22 cellular contexts compared by ENCODE assay signal in genomic region chr18:11750171-11750570, GRCh38.
DNase-seq lines count a peak whose midpoint lies in the region; ATAC-seq, FAIRE-seq and TF ChIP-seq lines count a peak whose summit lies in the region.
"Had no signal": no experiment of that assay in that cellular context is flagged by ENCODE, and none has a peak within 500 bp of the region (broad histone marks: within the 10 kb centered on the region; RNA-seq: fewer than 3 reads in every experiment).

No MANE protein-coding gene starts in this region.

- no peak for ATAC-seq in HG02588 (IDR thresholded peaks at IDR 0.05; ENCODE audit: unreplicated experiment)

- H3K9me3 Mint-ChIP-seq in activated naive CD4-positive, alpha-beta T cell treated with anti-CD3 and anti-CD28 coated beads, Interleukin-2, amount 50 U/mL, for 24 hours = no peaks in the 10 kb centered on the region
- no peaks in the 10 kb centered on the region for H3K9me3 Mint-ChIP-seq in activated naive CD4-positive, alpha-beta T cell treated with anti-CD3 and anti-CD28 coated beads, Interleukin-2, amount 10 ng/mL, durations not matched to agents 7 days and 5 days
- H3K9me3 Mint-ChIP-seq in endodermal cell = peaks cover 1% of the 10 kb centered on the region
- H3K9me3 Mint-ChIP-seq in nephron progenitor cell = peaks cover 19% of the 10 kb centered on the region

- H3K4me3 ChIP-seq in endodermal cell (ENCODE audit: low read length) = no peak overlapping the region

- H3K4me1 ChIP-seq in endodermal cell (ENCODE audit: control insufficient read depth, insufficient read depth, low read length) = no peaks in the 10 kb centered on the region

- H3K27ac Mint-ChIP-seq in activated naive CD4-positive, alpha-beta T cell treated with anti-CD3 and anti-CD28 coated beads, Interleukin-2, amount 50 U/mL, for 24 hours = no peak overlapping the region
- H3K27ac Mint-ChIP-seq in activated naive CD4-positive, alpha-beta T cell treated with anti-CD3 and anti-CD28 coated beads, Interleukin-2, amount 10 ng/mL, durations not matched to agents 7 days and 5 days = no peak overlapping the region
- no peak overlapping the region for H3K27ac Mint-ChIP-seq in endodermal cell
- H3K27ac Mint-ChIP-seq in nephron progenitor cell = no peak overlapping the region
- H3K27ac Mint-ChIP-seq: IgD-negative memory B cell had no signal

- H3K36me3 Mint-ChIP-seq in activated naive CD4-positive, alpha-beta T cell treated with anti-CD3 and anti-CD28 coated beads, Interleukin-2, amount 50 U/mL, for 24 hours = no peaks in the 10 kb centered on the region
- peaks cover 2% of the 10 kb centered on the region for H3K36me3 Mint-ChIP-seq in activated naive CD4-positive, alpha-beta T cell treated with anti-CD3 and anti-CD28 coated beads, Interleukin-2, amount 10 ng/mL, durations not matched to agents 7 days and 5 days
- H3K36me3 Mint-ChIP-seq in endodermal cell (ENCODE audit: low read depth) (peaks cover 15% of the 10 kb centered on the region), nephron progenitor cell (ENCODE audit: low read depth) (peaks cover 32% of the 10 kb centered on the region)
- H3K36me3 Mint-ChIP-seq: IgD-negative memory B cell had no signal

- H3K27me3 Mint-ChIP-seq in activated naive CD4-positive, alpha-beta T cell treated with anti-CD3 and anti-CD28 coated beads, Interleukin-2, amount 50 U/mL, for 24 hours = peaks cover 49% of the 10 kb centered on the region
- H3K27me3 Mint-ChIP-seq in activated naive CD4-positive, alpha-beta T cell treated with anti-CD3 and anti-CD28 coated beads, Interleukin-2, amount 10 ng/mL, durations not matched to agents 7 days and 5 days = peaks cover 62% of the 10 kb centered on the region
- H3K27me3 Mint-ChIP-seq in endodermal cell (ENCODE audit: insufficient read depth) = peaks cover 18% of the 10 kb centered on the region
- H3K27me3 Mint-ChIP-seq in nephron progenitor cell (ENCODE audit: low read depth, poor library complexity) = peaks cover 60% of the 10 kb centered on the region

- CTCF ChIA-PET in activated naive CD4-positive, alpha-beta T cell treated with anti-CD3 and anti-CD28 coated beads, Interleukin-2, amount 10 ng/mL, durations not matched to agents 7 days and 5 days (lab: Charles Lee) = no interaction called here

- TF ChIP-seq CTCF in endodermal cell (conservative IDR thresholded peaks at IDR 0.05) = no peak
- no peak for TF ChIP-seq CTCF in nephron progenitor cell (IDR thresholded peaks at IDR 0.05)

- H3K9ac ChIP-seq in endodermal cell (ENCODE audit: extremely low read depth, low read length, poor library complexity, severe bottlenecking) = no peak overlapping the region

- H3K9me3 ChIP-seq in endodermal cell (ENCODE audit: control insufficient read depth, low read length) = no peaks in the 10 kb centered on the region

- peaks cover 12% of the 10 kb centered on the region for H3K36me3 ChIP-seq in endodermal cell (ENCODE audit: control insufficient read depth, insufficient read depth, low read length)

- H3K4me1 Mint-ChIP-seq in activated naive CD4-positive, alpha-beta T cell treated with anti-CD3 and anti-CD28 coated beads, Interleukin-2, amount 50 U/mL, for 24 hours = peaks cover 14% of the 10 kb centered on the region
- H3K4me1 Mint-ChIP-seq in activated naive CD4-positive, alpha-beta T cell treated with anti-CD3 and anti-CD28 coated beads, Interleukin-2, amount 10 ng/mL, durations not matched to agents 7 days and 5 days = peaks cover 6% of the 10 kb centered on the region
- H3K4me1 Mint-ChIP-seq in endodermal cell (peaks cover 12% of the 10 kb centered on the region), nephron progenitor cell (peaks cover 29% of the 10 kb centered on the region)

- no peak overlapping the region for H3K27ac ChIP-seq in endodermal cell (ENCODE audit: low read depth, low read length)

- H3K27me3 ChIP-seq in endodermal cell (ENCODE audit: control insufficient read depth, insufficient read depth, low read length, poor library complexity, severe bottlenecking) = no peaks in the 10 kb centered on the region

- peak overlapping the region; percentile 63 for H3K4me3 Mint-ChIP-seq in activated naive CD4-positive, alpha-beta T cell treated with anti-CD3 and anti-CD28 coated beads, Interleukin-2, amount 50 U/mL, for 24 hours
- H3K4me3 Mint-ChIP-seq in activated naive CD4-positive, alpha-beta T cell treated with anti-CD3 and anti-CD28 coated beads, Interleukin-2, amount 10 ng/mL, durations not matched to agents 7 days and 5 days = no peak overlapping the region
- H3K4me3 Mint-ChIP-seq in endodermal cell = peak overlapping the region; percentile 71
- H3K4me3 Mint-ChIP-seq in nephron progenitor cell = peak overlapping the region; percentile 71

- WGBS in endodermal cell (ENCODE audit: insufficient coverage in 1 of 2, insufficient read length in 1 of 2), 2 experiments = 92 to 98% methylated on average over 8 to 16 of the region's 16 CpGs

- no peak for DNase-seq in activated naive CD4-positive, alpha-beta T cell treated with anti-CD3 and anti-CD28 coated beads, Interleukin-2, amount 10 ng/mL, durations not matched to agents 7 days and 5 days
- DNase-seq in endodermal cell (no peak), nephron progenitor cell (no peak), urothelium cell line (ENCODE audit: low spot score) (no peak), middle frontal gyrus (ENCODE audit: extremely low spot score, low spot score) (no peak), RKO (ENCODE audit: low spot score) (no peak)
- DNase-seq: 8988T; AML-193; C1 segment of cervical spinal cord; Calu3; CD8-positive, alpha-beta memory T cell; NCI-H1105; NCI-H2029 treated with DMSO at 0.1 percent for 48 hours; NCI-H226; NCI-H510A treated with DMSO at 0.1 percent for 48 hours; NCI-H748 treated with DMSO at 0.1 percent for 48 hours had no signal

- FAIRE-seq in urothelium cell line (lab: Jason Lieb, UNC) = peak; percentile 13
- FAIRE-seq: G401.6, GM12892, HTR-8/SVneo had no signal
